ENCODE assay signal across 15 cellular contexts in genomic region chr3:52023860-52024764, GRCh38. TPM values are rescaled to one million over a fixed set of nuclear protein-coding genes. Genes with fewer than 3 reads are reported as not detected.
DNase-seq lines count a peak whose midpoint lies in the region; ATAC-seq, FAIRE-seq and TF ChIP-seq lines count a peak whose summit lies in the region.
"Had no signal": no experiment of that assay in that cellular context is flagged by ENCODE, and none has a peak within 500 bp of the region (broad histone marks: within the 10 kb centered on the region; RNA-seq: fewer than 3 reads in every experiment).

No MANE protein-coding gene starts in this region.

- peaks cover 29% of the 10 kb centered on the region for H3K4me1 ChIP-seq in BE2C

- TF ChIP-seq CTCF in BE2C (IDR thresholded peaks at IDR 0.05; ENCODE audit: low read depth, low read length) (no peak), endothelial cell (IDR thresholded peaks at IDR 0.05; ENCODE audit: unreplicated experiment) (no peak), natural killer cell (IDR thresholded peaks at IDR 0.05) (no peak)

- no peaks in the 10 kb centered on the region; the same call in 1 of the 2 replicates for H3K36me3 ChIP-seq in BE2C

- H3K4me1 Mint-ChIP-seq in endothelial cell (ENCODE audit: unreplicated experiment) (peaks cover 45% of the 10 kb centered on the region), natural killer cell (peaks cover 0 to 4% of the 10 kb centered on the region in 2 donors)
- H3K4me1 Mint-ChIP-seq: activated naive CD4-positive, alpha-beta T cell treated with anti-CD3 and anti-CD28 coated beads, Interleukin-2, amount 10 ng/mL, durations not matched to agents 7 days and 5 days had no signal

- H3K4me3 ChIP-seq in BE2C (ENCODE audit: low read depth, low read length), result peak overlapping the region; percentile 66

- no peak overlapping the region for H3K27ac ChIP-seq in substantia nigra (ENCODE audit: low read depth, low read length, poor library complexity, severe bottlenecking)
- H3K27ac ChIP-seq: HL-60 had no signal

- H3K27me3 Mint-ChIP-seq in endothelial cell (ENCODE audit: unreplicated experiment) (peaks cover 10% of the 10 kb centered on the region), natural killer cell (ENCODE audit: low read depth in 2 of 2) (peaks cover 0 to 3% of the 10 kb centered on the region in 2 donors)
- H3K27me3 Mint-ChIP-seq: stimulated activated naive CD8-positive, alpha-beta T cell treated with anti-CD3 and anti-CD28 coated beads, Interleukin-15, Interleukin-2, amounts not matched to agents 100 ng/mL and 50 ng/mL, for 24 hours had no signal

- no peak overlapping the region for H3K4me3 Mint-ChIP-seq in endothelial cell (ENCODE audit: unreplicated experiment)
- no peak overlapping the region for H3K4me3 Mint-ChIP-seq in natural killer cell
- H3K4me3 Mint-ChIP-seq: activated naive CD4-positive, alpha-beta T cell treated with anti-CD3 and anti-CD28 coated beads, Interleukin-2, amount 10 ng/mL, durations not matched to agents 7 days and 5 days; stimulated activated naive CD8-positive, alpha-beta T cell treated with anti-CD3 and anti-CD28 coated beads, Interleukin-15, Interleukin-2, amounts not matched to agents 100 ng/mL and 50 ng/mL, for 24 hours had no signal

- intact Hi-C loops in natural killer cell (cut with micrococcal nuclease), result no loop called here

- ATAC-seq in HG03175 (IDR thresholded peaks at IDR 0.05; ENCODE audit: unreplicated experiment) (peak; percentile 75), left lobe of liver (no peak), natural killer cell (no peak)

- DNase-seq in BE2C, result peak; percentile 49
- DNase-seq in GM19239 (ENCODE audit: insufficient read length, low spot score), result peak; percentile 79
- DNase-seq in endothelial cell (ENCODE audit: low spot score), result no peak
- DNase-seq in left lobe of liver (ENCODE audit: low spot score), result no peak
- DNase-seq in natural killer cell, result no peak
- DNase-seq in NOMO-1 treated with dmso at 0.1 percent for 144 hours (lab: John Stamatoyannopoulos, UW; ENCODE audit: unreplicated experiment), result no peak
- DNase-seq in substantia nigra (lab: John Stamatoyannopoulos, UW), result no peak
- DNase-seq: activated naive CD4-positive, alpha-beta T cell treated with anti-CD3 and anti-CD28 coated beads, Interleukin-2, amount 10 ng/mL, durations not matched to agents 7 days and 5 days; kidney glomerular epithelial cell; NCI-H2171 had no signal

- H3K36me3 Mint-ChIP-seq in endothelial cell (ENCODE audit: low read depth, unreplicated experiment), result no peaks in the 10 kb centered on the region
- H3K36me3 Mint-ChIP-seq in natural killer cell, result no peaks in the 10 kb centered on the region
- H3K36me3 Mint-ChIP-seq: activated naive CD4-positive, alpha-beta T cell treated with anti-CD3 and anti-CD28 coated beads, Interleukin-2, amount 10 ng/mL, durations not matched to agents 7 days and 5 days had no signal

- H3K27me3 ChIP-seq in BE2C, result no peaks in the 10 kb centered on the region

- FAIRE-seq in GM19239 (lab: Jason Lieb, UNC), result peak; percentile 97
- FAIRE-seq: endometrium, TTC549 had no signal

- H3K9me3 ChIP-seq in BE2C, result no peaks in the 10 kb centered on the region

- H3K27ac Mint-ChIP-seq in endothelial cell (ENCODE audit: unreplicated experiment), result peak overlapping the region; percentile 48
- H3K27ac Mint-ChIP-seq in natural killer cell, result no peak overlapping the region
- H3K27ac Mint-ChIP-seq: activated naive CD4-positive, alpha-beta T cell treated with anti-CD3 and anti-CD28 coated beads, Interleukin-2, amount 10 ng/mL, durations not matched to agents 7 days and 5 days; stimulated activated naive CD8-positive, alpha-beta T cell treated with anti-CD3 and anti-CD28 coated beads, Interleukin-15, Interleukin-2, amounts not matched to agents 100 ng/mL and 50 ng/mL, for 24 hours had no signal

- no peaks in the 10 kb centered on the region for H3K9me3 Mint-ChIP-seq in endothelial cell (ENCODE audit: unreplicated experiment)
- no peaks in the 10 kb centered on the region for H3K9me3 Mint-ChIP-seq in natural killer cell
- H3K9me3 Mint-ChIP-seq: activated naive CD4-positive, alpha-beta T cell treated with anti-CD3 and anti-CD28 coated beads, Interleukin-2, amount 10 ng/mL, durations not matched to agents 7 days and 5 days; stimulated activated naive CD8-positive, alpha-beta T cell treated with anti-CD3 and anti-CD28 coated beads, Interleukin-15, Interleukin-2, amounts not matched to agents 100 ng/mL and 50 ng/mL, for 24 hours had no signal

RNA-seq across cellular contexts. Expression of gene RPL29, which starts 28.4 kb away (rescaled TPM):
- 1,880 TPM for polyA plus RNA-seq in BE2C (2012; ENCODE audit: insufficient read depth, insufficient read length, low read depth)
- total RNA-seq in endothelial cell (ENCODE audit: unreplicated experiment) (925 TPM), left lobe of liver (392 TPM), natural killer cell (100 to 1,000 TPM; 486 to 819 (median 797) TPM)

RNA-seq across cellular contexts. Expression of gene DUSP7, which starts 32.3 kb away (rescaled TPM):
- polyA plus RNA-seq in BE2C (2012; ENCODE audit: insufficient read depth, insufficient read length, low read depth), result 56.0 TPM
- 21.7 TPM for total RNA-seq in endothelial cell (ENCODE audit: unreplicated experiment)
- total RNA-seq in left lobe of liver, result 4.3 TPM
- 10 to 100 TPM in 2 of 3 donors, 1 to 10 TPM in 1; 8.7 to 17.4 (median 11.6) TPM for total RNA-seq in natural killer cell

RNA-seq across cellular contexts. Expression of gene ACY1, which starts 40.8 kb away (rescaled TPM):
- polyA plus RNA-seq in BE2C (2012; ENCODE audit: insufficient read depth, insufficient read length, low read depth), result 18.6 TPM
- total RNA-seq in endothelial cell (ENCODE audit: unreplicated experiment) (19.8 TPM), left lobe of liver (301 TPM), natural killer cell (10 to 100 TPM in 2 of 3 donors, 1 to 10 TPM in 1; 8.4 to 19.5 (median 13.8) TPM)

RNA-seq across cellular contexts. Expression of gene ABHD14A, which starts 49.2 kb away (rescaled TPM):
- polyA plus RNA-seq in BE2C (2012; ENCODE audit: insufficient read depth, insufficient read length, low read depth), result 49.5 TPM
- total RNA-seq in endothelial cell (ENCODE audit: unreplicated experiment), result 5.4 TPM
- total RNA-seq in left lobe of liver, result 13.8 TPM
- 10 to 100 TPM; 12.0 to 14.7 (median 13.4) TPM for total RNA-seq in natural killer cell

RNA-seq across cellular contexts. Expression of gene ABHD14B, which starts 50.3 kb away (rescaled TPM):
- polyA plus RNA-seq in BE2C (2012; ENCODE audit: insufficient read depth, insufficient read length, low read depth), result 33.3 TPM
- total RNA-seq in endothelial cell (ENCODE audit: unreplicated experiment), result 7.1 TPM
- total RNA-seq in left lobe of liver, result 113 TPM
- total RNA-seq in natural killer cell, result 10 to 100 TPM; 32.8 to 42.2 (median 34.2) TPM

Comparison
In these comparisons a context has a peak if more than half of its experiments do, and no peak if none do; other contexts are left out.
1. DNase-seq: peak in BE2C (single experiment) and GM19239 (single experiment); none in endothelial cell (single experiment), left lobe of liver (single experiment), natural killer cell (single experiment), NOMO-1 treated with dmso at 0.1 percent for 144 hours (single experiment) and substantia nigra (0 of 49).
2. RNA of gene ACY1, which starts 40.8 kb away (total RNA-seq): 301 TPM in left lobe of liver (single experiment); 19.8 TPM in endothelial cell (single experiment) and 8.4 to 19.5 TPM in natural killer cell; every median in the first group is over 10 times any median in the second.